In the genomic region with DNA sequence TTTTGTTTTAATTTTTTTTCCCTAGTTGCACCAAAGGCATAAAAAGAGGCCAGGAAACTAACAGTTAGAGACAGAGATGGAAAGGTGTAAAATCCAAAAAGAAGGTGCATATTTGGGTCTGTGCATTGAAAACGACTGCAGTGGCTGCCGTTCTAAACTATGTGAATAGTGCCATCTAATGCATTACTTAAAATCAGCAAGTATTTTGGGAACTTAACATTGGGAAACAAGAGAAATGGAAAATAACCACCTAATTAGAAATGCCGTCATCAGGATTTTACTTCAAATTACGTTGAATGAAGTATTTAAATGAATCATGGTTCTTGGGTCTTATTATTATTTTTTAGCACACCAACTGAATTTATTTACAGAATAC, we compare ENCODE assay signal across 20 cellular contexts.
DNase-seq lines count a peak whose midpoint lies in the region; ATAC-seq and TF ChIP-seq lines count a peak whose summit lies in the region.
"Had no signal": no experiment of that assay in that cellular context is flagged by ENCODE, and none has a peak within 500 bp of the region (broad histone marks: within the 10 kb centered on the region; RNA-seq: fewer than 3 reads in every experiment).

No MANE protein-coding gene starts in this region.

- DNase-seq in ELR (ENCODE audit: low read depth) (peak; percentile 4), NCI-H146 treated with DMSO at 0.1 percent for 48 hours (lab: John Stamatoyannopoulos, UW; ENCODE audit: unreplicated experiment) (peak; percentile 79), osteocyte (ENCODE audit: extremely low spot score, unreplicated experiment) (no peak), NCI-H1694 (lab: John Stamatoyannopoulos, UW) (no peak), heart right ventricle (no peak)
- no peak for DNase-seq in activated naive CD4-positive, alpha-beta T cell treated with Interleukin-2 at 50 U/mL for 16 hours
- DNase-seq: activated CD4-positive, alpha-beta T cell treated with anti-CD3 and anti-CD28 coated beads, Interleukin-2, amount 10 ng/mL, durations not matched to agents 24 days and 14 days; aorta; foreskin melanocyte; H7; lower lobe of right lung; NCI-H1417; SHP77 treated with DMSO at 0.1 percent for 48 hours; stimulated activated CD4-positive, alpha-beta T cell treated with anti-CD3 and anti-CD28 coated beads, Interleukin-4, amount 100 ng/mL, for 4 hours; stimulated activated CD8-positive, alpha-beta memory T cell treated with anti-CD3 and anti-CD28 coated beads, Interleukin-4, amount 100 ng/mL, for 48 hours had no signal

- no peaks in the 10 kb centered on the region for H3K36me3 Mint-ChIP-seq in brain
- no peaks in the 10 kb centered on the region for H3K36me3 Mint-ChIP-seq in osteocyte (ENCODE audit: unreplicated experiment)

- no peak overlapping the region for H3K4me3 ChIP-seq in heart right ventricle
- H3K4me3 ChIP-seq: coronary artery, lower lobe of right lung, skin epidermis had no signal

- H3K36me3 ChIP-seq in heart right ventricle = no peaks in the 10 kb centered on the region
- H3K36me3 ChIP-seq: lower lobe of right lung had no signal

- TF ChIP-seq CTCF in brain (conservative IDR thresholded peaks at IDR 0.05) (peak; percentile 26 to 39), osteocyte (IDR thresholded peaks at IDR 0.05) (peak; percentile 75), heart right ventricle (IDR thresholded peaks at IDR 0.05) (peak in 2 of 9 donors; percentile 25 to 31)

- H3K4me3 Mint-ChIP-seq in brain = no peak overlapping the region
- H3K4me3 Mint-ChIP-seq in osteocyte (ENCODE audit: unreplicated experiment) = no peak overlapping the region
- H3K4me3 Mint-ChIP-seq: activated CD4-positive, alpha-beta T cell treated with anti-CD3 and anti-CD28 coated beads, Interleukin-2, amount 10 ng/mL, durations not matched to agents 24 days and 14 days; B cell; T-helper 2 cell treated with Interferon-gamma antibody and Interleukin-4, amounts not matched to agents 5 μg/mL and 100 μg/mL, for 36 hours had no signal

- intact Hi-C loops in heart right ventricle (cut with DNase I) = no loop called here

- H3K9me3 Mint-ChIP-seq in brain (peaks cover 0 to 4% (median 0%) of the 10 kb centered on the region in 5 experiments), osteocyte (ENCODE audit: unreplicated experiment) (peaks cover 5% of the 10 kb centered on the region)
- H3K9me3 Mint-ChIP-seq: activated CD4-positive, alpha-beta T cell treated with anti-CD3 and anti-CD28 coated beads, Interleukin-2, amount 10 ng/mL, durations not matched to agents 24 days and 14 days; T-helper 2 cell treated with Interferon-gamma antibody and Interleukin-4, amounts not matched to agents 5 μg/mL and 100 μg/mL, for 36 hours had no signal

- H3K4me1 Mint-ChIP-seq in brain (peaks cover 8% of the 10 kb centered on the region), osteocyte (ENCODE audit: unreplicated experiment) (peaks cover 45% of the 10 kb centered on the region)
- H3K4me1 Mint-ChIP-seq: activated CD4-positive, alpha-beta T cell treated with anti-CD3 and anti-CD28 coated beads, Interleukin-2, amount 10 ng/mL, durations not matched to agents 24 days and 14 days; B cell had no signal

- ATAC-seq in heart right ventricle = no peak
- ATAC-seq: lower lobe of right lung had no signal

- H3K27ac Mint-ChIP-seq in brain (no peak overlapping the region), osteocyte (ENCODE audit: unreplicated experiment) (no peak overlapping the region)
- H3K27ac Mint-ChIP-seq: activated CD4-positive, alpha-beta T cell treated with anti-CD3 and anti-CD28 coated beads, Interleukin-2, amount 10 ng/mL, durations not matched to agents 24 days and 14 days; B cell; T-helper 2 cell treated with Interferon-gamma antibody and Interleukin-4, amounts not matched to agents 5 μg/mL and 100 μg/mL, for 36 hours had no signal

- peaks cover 0 to 6% (median 0%) of the 10 kb centered on the region in 9 donors for H3K4me1 ChIP-seq in heart right ventricle
- H3K4me1 ChIP-seq: lower lobe of right lung had no signal

- no peak overlapping the region for H3K27ac ChIP-seq in heart right ventricle
- H3K27ac ChIP-seq: coronary artery, lower lobe of right lung, skin epidermis had no signal

- H3K9me3 ChIP-seq in heart right ventricle = no peaks in the 10 kb centered on the region
- H3K9me3 ChIP-seq: lower lobe of right lung had no signal

- no peaks in the 10 kb centered on the region for H3K27me3 ChIP-seq in heart right ventricle

- WGBS in heart right ventricle, 2 donors = 34 to 37% methylated on average over 4 of the region's 4 CpGs

- H3K27me3 Mint-ChIP-seq in brain (no peaks in the 10 kb centered on the region), osteocyte (ENCODE audit: unreplicated experiment) (peaks cover 2% of the 10 kb centered on the region)

Comparison
In these comparisons a context has a peak if more than half of its experiments do, and no peak if none do; other contexts are left out.
1. DNase-seq: peak in ELR (single experiment) and NCI-H146 treated with DMSO at 0.1 percent for 48 hours (single experiment); none in osteocyte (single experiment), NCI-H1694 (single experiment), activated naive CD4-positive, alpha-beta T cell treated with Interleukin-2 at 50 U/mL for 16 hours (single experiment) and heart right ventricle (0 of 2).